In genomic region chr11:65569164-65569972, GRCh38 we compare ENCODE assay signal across 6 cellular contexts. TPM values are rescaled to one million over a fixed set of nuclear protein-coding genes. Genes with fewer than 3 reads are reported as not detected.
A peak's percentile ranks its signal among the peaks of the same experiment; 100 is the strongest.
DNase-seq lines count a peak whose midpoint lies in the region; ATAC-seq and TF ChIP-seq lines count a peak whose summit lies in the region.

No MANE protein-coding gene starts in this region.

- peak overlapping the region; percentile 96 to 99 (median 98) for H3K27ac ChIP-seq in esophagus squamous epithelium

- DNase-seq in GM03348 (ENCODE audit: low spot score) (peak; percentile 67), esophagus squamous epithelium (lab: John Stamatoyannopoulos, UW) (no peak), COR-L47 (lab: John Stamatoyannopoulos, UW) (no peak)
- no peak for DNase-seq in Jurkat, Clone E6-1 (ENCODE audit: low read depth, low spot score)
- DNase-seq in stimulated activated naive CD8-positive, alpha-beta T cell treated with anti-CD3 and anti-CD28 coated beads, Interleukin-15, Interleukin-2, amounts not matched to agents 100 U/mL and 50 U/mL, for 24 hours, result no peak

- H3K4me3 ChIP-seq in Jurkat, Clone E6-1 (ENCODE audit: low read length), result peak overlapping the region; percentile 94
- peak overlapping the region; percentile 53 to 92 (median 84) for H3K4me3 ChIP-seq in esophagus squamous epithelium

- peaks cover 0 to 24% (median 0%) of the 10 kb centered on the region in 3 donors for H3K36me3 ChIP-seq in esophagus squamous epithelium

- TF ChIP-seq CTCF in esophagus squamous epithelium (IDR thresholded peaks at IDR 0.05), result no peak

- peak; percentile 8 for ATAC-seq in stimulated activated naive CD8-positive, alpha-beta T cell treated with anti-CD3 and anti-CD28 coated beads, Interleukin-15, Interleukin-2, amounts not matched to agents 100 U/mL and 50 U/mL, for 24 hours
- ATAC-seq in GM21576 (IDR thresholded peaks at IDR 0.05; ENCODE audit: unreplicated experiment), result no peak

- no peak for TF ChIP-seq POLR2A in esophagus squamous epithelium (IDR thresholded peaks at IDR 0.05)

- WGBS in esophagus squamous epithelium, 2 donors, result 3 to 6% methylated on average over 16 to 22 of the region's 28 CpGs

- intact Hi-C loops in esophagus squamous epithelium (cut with DNase I), result no loop called here

- H3K27me3 ChIP-seq in esophagus squamous epithelium, result no peaks in the 10 kb centered on the region

- peaks cover 39 to 81% (median 42%) of the 10 kb centered on the region in 3 donors for H3K4me1 ChIP-seq in esophagus squamous epithelium

- no peaks in the 10 kb centered on the region for H3K9me3 ChIP-seq in esophagus squamous epithelium

RNA-seq across cellular contexts. Expression of gene ZNRD2, which starts 0.9 kb away (rescaled TPM):
- 115 TPM for polyA plus RNA-seq in Jurkat, Clone E6-1 (2012; ENCODE audit: insufficient read depth, insufficient read length)
- total RNA-seq in esophagus squamous epithelium, result 10 to 100 TPM; 33.2 to 48.0 (median 40.0) TPM

RNA-seq across cellular contexts. Expression of gene FAM89B, which starts 3.0 kb away (rescaled TPM):
- polyA plus RNA-seq in Jurkat, Clone E6-1 (2012; ENCODE audit: insufficient read depth, insufficient read length), result 51.2 TPM
- total RNA-seq in esophagus squamous epithelium, result 10 to 100 TPM; 12.0 to 44.1 (median 23.9) TPM

RNA-seq across cellular contexts. Expression of gene EHBP1L1, which starts 6.5 kb away (rescaled TPM):
- polyA plus RNA-seq in Jurkat, Clone E6-1 (2012; ENCODE audit: insufficient read depth, insufficient read length), result 37.5 TPM
- 100 to 1,000 TPM in 1 of 4 donors, 10 to 100 TPM in 3; 46.5 to 101 (median 87.4) TPM for total RNA-seq in esophagus squamous epithelium

RNA-seq across cellular contexts. Expression of gene LTBP3, which starts 11.2 kb away (rescaled TPM):
- 12.2 TPM for polyA plus RNA-seq in Jurkat, Clone E6-1 (2012; ENCODE audit: insufficient read depth, insufficient read length)
- total RNA-seq in esophagus squamous epithelium, result 10 to 100 TPM; 28.1 to 87.5 (median 54.0) TPM

RNA-seq across cellular contexts. Expression of gene KCNK7, which starts 26.2 kb away (rescaled TPM):
- polyA plus RNA-seq in Jurkat, Clone E6-1 (2012; ENCODE audit: insufficient read depth, insufficient read length), result 1.4 TPM
- total RNA-seq in esophagus squamous epithelium, result 10 to 100 TPM in 3 of 4 donors, 1 to 10 TPM in 1; 5.5 to 22.5 (median 15.2) TPM
